ENCODE assay signal across 9 cellular contexts in genomic region chr1:8987881-8988617, GRCh38. TPM values are rescaled to one million over a fixed set of nuclear protein-coding genes. Genes with fewer than 3 reads are reported as not detected.
A peak's percentile ranks its signal among the peaks of the same experiment; 100 is the strongest.
DNase-seq lines count a peak whose midpoint lies in the region; ATAC-seq and TF ChIP-seq lines count a peak whose summit lies in the region.
"Had no signal": no experiment of that assay in that cellular context is flagged by ENCODE, and none has a peak within 500 bp of the region (broad histone marks: within the 10 kb centered on the region; RNA-seq: fewer than 3 reads in every experiment).

No MANE protein-coding gene starts in this region.

- H3K4me3 ChIP-seq in CD8-positive, alpha-beta T cell (ENCODE audit: low read depth, low read length) = peak overlapping the region; percentile 24
- H3K4me3 ChIP-seq in astrocyte of the spinal cord (ENCODE audit: low read depth, low read length) = no peak overlapping the region
- H3K4me3 ChIP-seq: SK-N-MC had no signal

- peak; percentile 99 for TF ChIP-seq CTCF in CD8-positive, alpha-beta T cell (IDR thresholded peaks at IDR 0.05)
- TF ChIP-seq CTCF in astrocyte of the spinal cord (IDR thresholded peaks at IDR 0.05; ENCODE audit: low read depth, low read length) = peak; percentile 97

- peak overlapping the region; percentile 92 for H3K27ac Mint-ChIP-seq in CD8-positive, alpha-beta T cell

- peaks cover 37% of the 10 kb centered on the region for H3K4me1 ChIP-seq in CD8-positive, alpha-beta T cell (ENCODE audit: insufficient read depth, low read length)

- no peaks in the 10 kb centered on the region for H3K9me3 Mint-ChIP-seq in CD8-positive, alpha-beta T cell

- no peaks in the 10 kb centered on the region for H3K27me3 Mint-ChIP-seq in CD8-positive, alpha-beta T cell (ENCODE audit: low read depth)

- in situ Hi-C loops in astrocyte of the spinal cord (cut with HindIII; ENCODE audit: low sequenced_read_pairs) = no loop called here

- peaks cover 30% of the 10 kb centered on the region for H3K4me1 Mint-ChIP-seq in CD8-positive, alpha-beta T cell (ENCODE audit: low read depth)

- POLR2A ChIA-PET in CD8-positive, alpha-beta T cell (lab: Charles Lee) = interaction anchor here (0.5 to 5.4 kb wide), 15 partner anchors 17 to 129 kb away, joined by 3 to 40 read pairs (median 3); partner anchors contain the start of gene ENO1

- no peaks in the 10 kb centered on the region for H3K27me3 ChIP-seq in CD8-positive, alpha-beta T cell (ENCODE audit: insufficient read depth, low read length)

- H3K36me3 ChIP-seq in CD8-positive, alpha-beta T cell (ENCODE audit: insufficient read depth, low read length) = no peaks in the 10 kb centered on the region

- ATAC-seq in CD8-positive, alpha-beta T cell = peak; percentile 67

- H3K27ac ChIP-seq in CD8-positive, alpha-beta T cell (ENCODE audit: low read depth, low read length) = no peak overlapping the region
- H3K27ac ChIP-seq: SK-N-MC had no signal

- peak overlapping the region; percentile 67 for H3K4me3 Mint-ChIP-seq in CD8-positive, alpha-beta T cell

- no peaks in the 10 kb centered on the region for H3K9me3 ChIP-seq in CD8-positive, alpha-beta T cell (ENCODE audit: low read length)

- intact Hi-C loops in CD8-positive, alpha-beta T cell (cut with DNase I, micrococcal nuclease) = loop anchor here (1.0 to 5.0 kb wide), 6 partner anchors 17 to 129 kb away; partner anchors contain the start of gene ENO1 (in 1 of the 2)

- CTCF ChIA-PET in CD8-positive, alpha-beta T cell (lab: Charles Lee) = interaction anchor here (0.6 to 8.7 kb wide), 35 partner anchors 8 to 294 kb away, joined by 3 to 226 read pairs (median 6); partner anchors contain the start of genes CA6 and ENO1

- H3K36me3 Mint-ChIP-seq in CD8-positive, alpha-beta T cell = no peaks in the 10 kb centered on the region

- peak in 6 of 7 experiments; percentile 47 to 84 (median 68) for DNase-seq in CD8-positive, alpha-beta T cell
- peak; percentile 30 for DNase-seq in HK-2 (ENCODE audit: unreplicated experiment)
- peak; percentile 49 for DNase-seq in T1000 (lab: John Stamatoyannopoulos, UW)
- DNase-seq in astrocyte of the spinal cord (ENCODE audit: low read depth, low spot score) = peak; percentile 53
- DNase-seq in iPS-NIHi7 (ENCODE audit: extremely low spot score) = peak; percentile 85
- DNase-seq in stimulated activated CD4-positive, alpha-beta T cell treated with anti-CD3 and anti-CD28 coated beads, Interleukin-15, amount 100 ng/mL, for 1 hour (ENCODE audit: low read depth in 1 of 2, low spot score in 1 of 2) = peak; percentile 53 to 59
- DNase-seq in 8988T = no peak
- no peak for DNase-seq in GF-D8 (lab: John Stamatoyannopoulos, UW)

RNA-seq across cellular contexts. Expression of gene SLC2A7, which starts 38.2 kb away (rescaled TPM):
- total RNA-seq in CD8-positive, alpha-beta T cell = not detected

RNA-seq across cellular contexts. Expression of gene CA6, which starts 42.4 kb away (rescaled TPM):
- 1 to 10 TPM; 1.6 to 2.4 TPM for total RNA-seq in CD8-positive, alpha-beta T cell

Comparison
In these comparisons a context has a peak if more than half of its experiments do, and no peak if none do; other contexts are left out.
1. DNase-seq: peak in CD8-positive, alpha-beta T cell (6 of 7), HK-2 (single experiment), T1000 (single experiment), astrocyte of the spinal cord (single experiment), iPS-NIHi7 (single experiment) and stimulated activated CD4-positive, alpha-beta T cell treated with anti-CD3 and anti-CD28 coated beads, Interleukin-15, amount 100 ng/mL, for 1 hour (2 of 2); none in 8988T (single experiment) and GF-D8 (single experiment).